In the genomic region with DNA sequence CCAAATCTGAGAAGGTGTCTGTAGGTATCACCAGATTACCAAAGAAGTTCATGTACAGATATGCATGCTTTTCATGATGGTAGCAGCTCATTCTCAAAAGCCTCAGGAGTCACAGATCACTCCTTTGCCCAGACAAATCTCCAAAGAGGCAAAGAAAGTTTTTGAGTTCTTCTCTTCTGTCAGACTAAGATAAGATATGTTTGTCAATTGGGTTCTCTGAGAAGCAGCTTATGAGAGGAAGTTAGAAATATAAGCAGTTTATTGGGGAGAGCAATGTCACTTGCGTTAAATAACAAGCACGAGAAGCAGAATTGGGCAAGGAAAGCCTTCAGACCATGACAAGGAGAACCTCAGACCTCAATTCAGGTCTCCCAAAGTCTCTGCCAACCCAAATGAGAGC, we compare ENCODE assay signal across 2 cellular contexts.
TF ChIP-seq lines count a peak whose summit lies in the region.

No MANE protein-coding gene starts in this region.

TF ChIP-seq in IMR-90, 13 proteins besides CTCF, POLR2A, EP300 and RAD21:
- TF ChIP-seq CEBPB (IDR thresholded peaks at IDR 0.05; ENCODE audit: low read depth, low read length) (no peak), RFX5 (IDR thresholded peaks at IDR 0.05; ENCODE audit: low read depth, low read length) (no peak), BHLHE40 (IDR thresholded peaks at IDR 0.05; ENCODE audit: low read depth, low read length) (no peak), NFE2L2 (IDR thresholded peaks at IDR 0.05; ENCODE audit: low read depth, low read length) (no peak)
- TF ChIP-seq, protein P1, sequence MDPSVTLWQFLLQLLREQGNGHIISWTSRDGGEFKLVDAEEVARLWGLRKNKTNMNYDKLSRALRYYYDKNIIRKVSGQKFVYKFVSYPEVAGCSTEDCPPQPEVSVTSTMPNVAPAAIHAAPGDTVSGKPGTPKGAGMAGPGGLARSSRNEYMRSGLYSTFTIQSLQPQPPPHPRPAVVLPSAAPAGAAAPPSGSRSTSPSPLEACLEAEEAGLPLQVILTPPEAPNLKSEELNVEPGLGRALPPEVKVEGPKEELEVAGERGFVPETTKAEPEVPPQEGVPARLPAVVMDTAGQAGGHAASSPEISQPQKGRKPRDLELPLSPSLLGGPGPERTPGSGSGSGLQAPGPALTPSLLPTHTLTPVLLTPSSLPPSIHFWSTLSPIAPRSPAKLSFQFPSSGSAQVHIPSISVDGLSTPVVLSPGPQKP (IDR thresholded peaks at IDR 0.05; ENCODE audit: borderline replicate concordance, low read depth, low read length): no peak

TF ChIP-seq in K562, 482 proteins besides CTCF, POLR2A, EP300 and RAD21:
- no peak for TF ChIP-seq FOXJ3 (CRISPR knock-in tag; IDR thresholded peaks at IDR 0.05)
- TF ChIP-seq, protein P2, sequence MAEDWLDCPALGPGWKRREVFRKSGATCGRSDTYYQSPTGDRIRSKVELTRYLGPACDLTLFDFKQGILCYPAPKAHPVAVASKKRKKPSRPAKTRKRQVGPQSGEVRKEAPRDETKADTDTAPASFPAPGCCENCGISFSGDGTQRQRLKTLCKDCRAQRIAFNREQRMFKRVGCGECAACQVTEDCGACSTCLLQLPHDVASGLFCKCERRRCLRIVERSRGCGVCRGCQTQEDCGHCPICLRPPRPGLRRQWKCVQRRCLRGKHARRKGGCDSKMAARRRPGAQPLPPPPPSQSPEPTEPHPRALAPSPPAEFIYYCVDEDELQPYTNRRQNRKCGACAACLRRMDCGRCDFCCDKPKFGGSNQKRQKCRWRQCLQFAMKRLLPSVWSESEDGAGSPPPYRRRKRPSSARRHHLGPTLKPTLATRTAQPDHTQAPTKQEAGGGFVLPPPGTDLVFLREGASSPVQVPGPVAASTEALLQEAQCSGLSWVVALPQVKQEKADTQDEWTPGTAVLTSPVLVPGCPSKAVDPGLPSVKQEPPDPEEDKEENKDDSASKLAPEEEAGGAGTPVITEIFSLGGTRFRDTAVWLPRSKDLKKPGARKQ (CRISPR knock-in tag; IDR thresholded peaks at IDR 0.05): no peak
- peak; percentile 52 for TF ChIP-seq ARID1B (IDR thresholded peaks at IDR 0.05)
- no peak for TF ChIP-seq PRMT5 (CRISPR knock-in tag; IDR thresholded peaks at IDR 0.05)
- TF ChIP-seq TAL1 (IDR thresholded peaks at IDR 0.05): peak; percentile 29
- peak; percentile 60 for TF ChIP-seq TCF3 (CRISPR knock-in tag; IDR thresholded peaks at IDR 0.05)
- peak; percentile 46; the same call in 1 of the 2 replicates for TF ChIP-seq CBFA2T3 (IDR thresholded peaks at IDR 0.05)
- no peak for TF ChIP-seq CREM (IDR thresholded peaks at IDR 0.05; ENCODE audit: low read depth)
- TF ChIP-seq PHB (CRISPR knock-in tag; IDR thresholded peaks at IDR 0.05): no peak
- no peak for TF ChIP-seq EHMT2 (IDR thresholded peaks at IDR 0.05)
- no peak for TF ChIP-seq POLR2AphosphoS2 (IDR thresholded peaks at IDR 0.05; ENCODE audit: low read length)
- TF ChIP-seq, protein P3, sequence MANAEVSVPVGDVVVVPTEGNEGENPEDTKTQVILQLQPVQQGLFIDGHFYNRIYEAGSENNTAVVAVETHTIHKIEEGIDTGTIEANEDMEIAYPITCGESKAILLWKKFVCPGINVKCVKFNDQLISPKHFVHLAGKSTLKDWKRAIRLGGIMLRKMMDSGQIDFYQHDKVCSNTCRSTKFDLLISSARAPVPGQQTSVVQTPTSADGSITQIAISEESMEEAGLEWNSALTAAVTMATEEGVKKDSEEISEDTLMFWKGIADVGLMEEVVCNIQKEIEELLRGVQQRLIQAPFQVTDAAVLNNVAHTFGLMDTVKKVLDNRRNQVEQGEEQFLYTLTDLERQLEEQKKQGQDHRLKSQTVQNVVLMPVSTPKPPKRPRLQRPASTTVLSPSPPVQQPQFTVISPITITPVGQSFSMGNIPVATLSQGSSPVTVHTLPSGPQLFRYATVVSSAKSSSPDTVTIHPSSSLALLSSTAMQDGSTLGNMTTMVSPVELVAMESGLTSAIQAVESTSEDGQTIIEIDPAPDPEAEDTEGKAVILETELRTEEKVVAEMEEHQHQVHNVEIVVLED (CRISPR knock-in tag; IDR thresholded peaks at IDR 0.05): no peak
- no peak for TF ChIP-seq ESRRA (IDR thresholded peaks at IDR 0.05; ENCODE audit: borderline replicate concordance, low read depth)
- TF ChIP-seq RBBP5 (IDR thresholded peaks at IDR 0.05; ENCODE audit: borderline replicate concordance, insufficient read depth, low read length, poor library complexity, severe bottlenecking): no peak
- no peak for TF ChIP-seq MBD2 (IDR thresholded peaks at IDR 0.05; ENCODE audit: borderline replicate concordance, low read depth)
- TF ChIP-seq, protein P4, sequence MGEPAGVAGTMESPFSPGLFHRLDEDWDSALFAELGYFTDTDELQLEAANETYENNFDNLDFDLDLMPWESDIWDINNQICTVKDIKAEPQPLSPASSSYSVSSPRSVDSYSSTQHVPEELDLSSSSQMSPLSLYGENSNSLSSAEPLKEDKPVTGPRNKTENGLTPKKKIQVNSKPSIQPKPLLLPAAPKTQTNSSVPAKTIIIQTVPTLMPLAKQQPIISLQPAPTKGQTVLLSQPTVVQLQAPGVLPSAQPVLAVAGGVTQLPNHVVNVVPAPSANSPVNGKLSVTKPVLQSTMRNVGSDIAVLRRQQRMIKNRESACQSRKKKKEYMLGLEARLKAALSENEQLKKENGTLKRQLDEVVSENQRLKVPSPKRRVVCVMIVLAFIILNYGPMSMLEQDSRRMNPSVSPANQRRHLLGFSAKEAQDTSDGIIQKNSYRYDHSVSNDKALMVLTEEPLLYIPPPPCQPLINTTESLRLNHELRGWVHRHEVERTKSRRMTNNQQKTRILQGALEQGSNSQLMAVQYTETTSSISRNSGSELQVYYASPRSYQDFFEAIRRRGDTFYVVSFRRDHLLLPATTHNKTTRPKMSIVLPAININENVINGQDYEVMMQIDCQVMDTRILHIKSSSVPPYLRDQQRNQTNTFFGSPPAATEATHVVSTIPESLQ (CRISPR knock-in tag; IDR thresholded peaks at IDR 0.05): no peak
- TF ChIP-seq, protein P5, sequence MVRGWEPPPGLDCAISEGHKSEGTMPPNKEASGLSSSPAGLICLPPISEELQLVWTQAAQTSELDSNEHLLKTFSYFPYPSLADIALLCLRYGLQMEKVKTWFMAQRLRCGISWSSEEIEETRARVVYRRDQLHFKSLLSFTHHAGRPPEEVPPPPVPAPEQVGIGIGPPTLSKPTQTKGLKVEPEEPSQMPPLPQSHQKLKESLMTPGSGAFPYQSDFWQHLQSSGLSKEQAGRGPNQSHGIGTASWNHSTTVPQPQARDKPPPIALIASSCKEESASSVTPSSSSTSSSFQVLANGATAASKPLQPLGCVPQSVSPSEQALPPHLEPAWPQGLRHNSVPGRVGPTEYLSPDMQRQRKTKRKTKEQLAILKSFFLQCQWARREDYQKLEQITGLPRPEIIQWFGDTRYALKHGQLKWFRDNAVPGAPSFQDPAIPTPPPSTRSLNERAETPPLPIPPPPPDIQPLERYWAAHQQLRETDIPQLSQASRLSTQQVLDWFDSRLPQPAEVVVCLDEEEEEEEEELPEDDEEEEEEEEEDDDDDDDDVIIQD (CRISPR knock-in tag; IDR thresholded peaks at IDR 0.05): no peak
- no peak for TF ChIP-seq SP2 (IDR thresholded peaks at IDR 0.05; ENCODE audit: extremely low read depth, low read depth, low read length, poor library complexity, severe bottlenecking)
- TF ChIP-seq THRAP3 (IDR thresholded peaks at IDR 0.05; ENCODE audit: borderline replicate concordance): no peak
